In genomic region chr10:97664282-97664850, GRCh38 we compare ENCODE assay signal across 1 cellular context.
TF ChIP-seq lines count a peak whose summit lies in the region.

No MANE protein-coding gene starts in this region.

TF ChIP-seq in K562, 482 proteins besides CTCF, POLR2A, EP300 and RAD21 (continued from another document and continues in another):
- TF ChIP-seq ZBTB49 (CRISPR knock-in tag; IDR thresholded peaks at IDR 0.05; ENCODE audit: borderline replicate concordance) (no peak), SMAD4 (CRISPR knock-in tag; conservative IDR thresholded peaks at IDR 0.05) (peak; percentile 61; the same call in 1 of the 2 replicates), ZKSCAN8 (CRISPR knock-in tag; IDR thresholded peaks at IDR 0.05) (no peak), WHSC1 (IDR thresholded peaks at IDR 0.05; ENCODE audit: low read length) (no peak), RNF219 (CRISPR knock-in tag; IDR thresholded peaks at IDR 0.05) (no peak), HCFC1 (IDR thresholded peaks at IDR 0.05; ENCODE audit: low read depth, low read length) (no peak), NUFIP1 (IDR thresholded peaks at IDR 0.05; ENCODE audit: partially characterized antibody) (no peak), NFYB (IDR thresholded peaks at IDR 0.05; ENCODE audit: extremely low read depth, insufficient read length) (no peak), ZBTB26 (CRISPR knock-in tag; IDR thresholded peaks at IDR 0.05) (no peak), ZNF507 (tag; conservative IDR thresholded peaks at IDR 0.05) (no peak), ZKSCAN1 (IDR thresholded peaks at IDR 0.05; ENCODE audit: low read depth, low read length) (no peak), SAFB (IDR thresholded peaks at IDR 0.05; ENCODE audit: borderline replicate concordance, low read depth, low read length) (no peak), SIN3B (IDR thresholded peaks at IDR 0.05; ENCODE audit: low read depth) (no peak), PTTG1 (tag; IDR thresholded peaks at IDR 0.05; ENCODE audit: low read depth) (no peak), NR2F6 (CRISPR knock-in tag; IDR thresholded peaks at IDR 0.05) (no peak), TAL1 (IDR thresholded peaks at IDR 0.05) (peak; percentile 93), THRA (IDR thresholded peaks at IDR 0.05) (no peak), DLX4 (CRISPR knock-in tag; IDR thresholded peaks at IDR 0.05) (no peak), MEF2A (IDR thresholded peaks at IDR 0.05; ENCODE audit: control insufficient read depth, low read depth, low read length) (no peak), ZC3H8 (IDR thresholded peaks at IDR 0.05) (no peak), ZNF707 (CRISPR knock-in tag; conservative IDR thresholded peaks at IDR 0.05) (no peak), LARP7 (IDR thresholded peaks at IDR 0.05) (no peak), FOS (IDR thresholded peaks at IDR 0.05; ENCODE audit: extremely low read depth, insufficient read length) (no peak), SUPT5H (IDR thresholded peaks at IDR 0.05) (no peak), ASH1L (IDR thresholded peaks at IDR 0.05; ENCODE audit: borderline replicate concordance, low read depth, partially characterized antibody) (no peak), KHSRP (IDR thresholded peaks at IDR 0.05) (no peak), RFX7 (CRISPR knock-in tag; IDR thresholded peaks at IDR 0.05) (no peak), ZNF143 (CRISPR knock-in tag; IDR thresholded peaks at IDR 0.05) (no peak), TAF1 (IDR thresholded peaks at IDR 0.05; ENCODE audit: control insufficient read depth, extremely low read depth, insufficient read depth, low read length, severe bottlenecking) (no peak), ZNF766 (CRISPR knock-in tag; conservative IDR thresholded peaks at IDR 0.05) (peak; percentile 77), RCOR1 (IDR thresholded peaks at IDR 0.05; ENCODE audit: borderline replicate concordance in 1 of 2, low read depth in 2 of 2, low read length in 2 of 2) (peak; percentile 67 to 85; a peak in 3 of 4 replicates), GTF3C2 (IDR thresholded peaks at IDR 0.05; ENCODE audit: borderline replicate concordance, extremely low read depth, insufficient read length) (no peak), KLF10 (CRISPR knock-in tag; IDR thresholded peaks at IDR 0.05) (no peak), MAFK (IDR thresholded peaks at IDR 0.05; ENCODE audit: low read length) (no peak), LEF1 (IDR thresholded peaks at IDR 0.05) (peak; percentile 88; the same call in 1 of the 2 replicates), ZNF140 (CRISPR knock-in tag; IDR thresholded peaks at IDR 0.05) (no peak), JUND (IDR thresholded peaks at IDR 0.05; ENCODE audit: borderline replicate concordance, low read depth, low read length) (peak; percentile 58), JUND (tag; IDR thresholded peaks at IDR 0.05; ENCODE audit: borderline replicate concordance, low read depth, low read length) (0 out of 3 replicates have a peak, but pooled peaks have one; percentile 12), KLF1 (tag; IDR thresholded peaks at IDR 0.05) (no peak), ZNF436 (CRISPR knock-in tag; IDR thresholded peaks at IDR 0.05) (no peak), XRCC3 (IDR thresholded peaks at IDR 0.05) (no peak)
- TF ChIP-seq, protein P1, sequence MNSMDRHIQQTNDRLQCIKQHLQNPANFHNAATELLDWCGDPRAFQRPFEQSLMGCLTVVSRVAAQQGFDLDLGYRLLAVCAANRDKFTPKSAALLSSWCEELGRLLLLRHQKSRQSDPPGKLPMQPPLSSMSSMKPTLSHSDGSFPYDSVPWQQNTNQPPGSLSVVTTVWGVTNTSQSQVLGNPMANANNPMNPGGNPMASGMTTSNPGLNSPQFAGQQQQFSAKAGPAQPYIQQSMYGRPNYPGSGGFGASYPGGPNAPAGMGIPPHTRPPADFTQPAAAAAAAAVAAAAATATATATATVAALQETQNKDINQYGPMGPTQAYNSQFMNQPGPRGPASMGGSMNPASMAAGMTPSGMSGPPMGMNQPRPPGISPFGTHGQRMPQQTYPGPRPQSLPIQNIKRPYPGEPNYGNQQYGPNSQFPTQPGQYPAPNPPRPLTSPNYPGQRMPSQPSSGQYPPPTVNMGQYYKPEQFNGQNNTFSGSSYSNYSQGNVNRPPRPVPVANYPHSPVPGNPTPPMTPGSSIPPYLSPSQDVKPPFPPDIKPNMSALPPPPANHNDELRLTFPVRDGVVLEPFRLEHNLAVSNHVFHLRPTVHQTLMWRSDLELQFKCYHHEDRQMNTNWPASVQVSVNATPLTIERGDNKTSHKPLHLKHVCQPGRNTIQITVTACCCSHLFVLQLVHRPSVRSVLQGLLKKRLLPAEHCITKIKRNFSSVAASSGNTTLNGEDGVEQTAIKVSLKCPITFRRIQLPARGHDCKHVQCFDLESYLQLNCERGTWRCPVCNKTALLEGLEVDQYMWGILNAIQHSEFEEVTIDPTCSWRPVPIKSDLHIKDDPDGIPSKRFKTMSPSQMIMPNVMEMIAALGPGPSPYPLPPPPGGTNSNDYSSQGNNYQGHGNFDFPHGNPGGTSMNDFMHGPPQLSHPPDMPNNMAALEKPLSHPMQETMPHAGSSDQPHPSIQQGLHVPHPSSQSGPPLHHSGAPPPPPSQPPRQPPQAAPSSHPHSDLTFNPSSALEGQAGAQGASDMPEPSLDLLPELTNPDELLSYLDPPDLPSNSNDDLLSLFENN (IDR thresholded peaks at IDR 0.05; ENCODE audit: low read depth in 2 of 2, low read length in 2 of 2) = peak in 1 of 2 experiments; percentile 54; a peak in 1 of 4 replicates
- TF ChIP-seq, protein P2, sequence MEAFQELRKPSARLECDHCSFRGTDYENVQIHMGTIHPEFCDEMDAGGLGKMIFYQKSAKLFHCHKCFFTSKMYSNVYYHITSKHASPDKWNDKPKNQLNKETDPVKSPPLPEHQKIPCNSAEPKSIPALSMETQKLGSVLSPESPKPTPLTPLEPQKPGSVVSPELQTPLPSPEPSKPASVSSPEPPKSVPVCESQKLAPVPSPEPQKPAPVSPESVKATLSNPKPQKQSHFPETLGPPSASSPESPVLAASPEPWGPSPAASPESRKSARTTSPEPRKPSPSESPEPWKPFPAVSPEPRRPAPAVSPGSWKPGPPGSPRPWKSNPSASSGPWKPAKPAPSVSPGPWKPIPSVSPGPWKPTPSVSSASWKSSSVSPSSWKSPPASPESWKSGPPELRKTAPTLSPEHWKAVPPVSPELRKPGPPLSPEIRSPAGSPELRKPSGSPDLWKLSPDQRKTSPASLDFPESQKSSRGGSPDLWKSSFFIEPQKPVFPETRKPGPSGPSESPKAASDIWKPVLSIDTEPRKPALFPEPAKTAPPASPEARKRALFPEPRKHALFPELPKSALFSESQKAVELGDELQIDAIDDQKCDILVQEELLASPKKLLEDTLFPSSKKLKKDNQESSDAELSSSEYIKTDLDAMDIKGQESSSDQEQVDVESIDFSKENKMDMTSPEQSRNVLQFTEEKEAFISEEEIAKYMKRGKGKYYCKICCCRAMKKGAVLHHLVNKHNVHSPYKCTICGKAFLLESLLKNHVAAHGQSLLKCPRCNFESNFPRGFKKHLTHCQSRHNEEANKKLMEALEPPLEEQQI (IDR thresholded peaks at IDR 0.05) = peak; percentile 86
- TF ChIP-seq, protein P3, sequence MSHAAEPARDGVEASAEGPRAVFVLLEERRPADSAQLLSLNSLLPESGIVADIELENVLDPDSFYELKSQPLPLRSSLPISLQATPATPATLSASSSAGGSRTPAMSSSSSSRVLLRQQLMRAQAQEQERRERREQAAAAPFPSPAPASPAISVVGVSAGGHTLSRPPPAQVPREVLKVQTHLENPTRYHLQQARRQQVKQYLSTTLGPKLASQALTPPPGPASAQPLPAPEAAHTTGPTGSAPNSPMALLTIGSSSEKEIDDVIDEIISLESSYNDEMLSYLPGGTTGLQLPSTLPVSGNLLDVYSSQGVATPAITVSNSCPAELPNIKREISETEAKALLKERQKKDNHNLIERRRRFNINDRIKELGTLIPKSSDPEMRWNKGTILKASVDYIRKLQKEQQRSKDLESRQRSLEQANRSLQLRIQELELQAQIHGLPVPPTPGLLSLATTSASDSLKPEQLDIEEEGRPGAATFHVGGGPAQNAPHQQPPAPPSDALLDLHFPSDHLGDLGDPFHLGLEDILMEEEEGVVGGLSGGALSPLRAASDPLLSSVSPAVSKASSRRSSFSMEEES (CRISPR knock-in tag; IDR thresholded peaks at IDR 0.05) = no peak
- TF ChIP-seq, protein P4, sequence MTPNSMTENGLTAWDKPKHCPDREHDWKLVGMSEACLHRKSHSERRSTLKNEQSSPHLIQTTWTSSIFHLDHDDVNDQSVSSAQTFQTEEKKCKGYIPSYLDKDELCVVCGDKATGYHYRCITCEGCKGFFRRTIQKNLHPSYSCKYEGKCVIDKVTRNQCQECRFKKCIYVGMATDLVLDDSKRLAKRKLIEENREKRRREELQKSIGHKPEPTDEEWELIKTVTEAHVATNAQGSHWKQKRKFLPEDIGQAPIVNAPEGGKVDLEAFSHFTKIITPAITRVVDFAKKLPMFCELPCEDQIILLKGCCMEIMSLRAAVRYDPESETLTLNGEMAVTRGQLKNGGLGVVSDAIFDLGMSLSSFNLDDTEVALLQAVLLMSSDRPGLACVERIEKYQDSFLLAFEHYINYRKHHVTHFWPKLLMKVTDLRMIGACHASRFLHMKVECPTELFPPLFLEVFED (CRISPR knock-in tag; conservative IDR thresholded peaks at IDR 0.05) = no peak
